Comparison of ENCODE assay signal across 14 cellular contexts in the genomic region with DNA sequence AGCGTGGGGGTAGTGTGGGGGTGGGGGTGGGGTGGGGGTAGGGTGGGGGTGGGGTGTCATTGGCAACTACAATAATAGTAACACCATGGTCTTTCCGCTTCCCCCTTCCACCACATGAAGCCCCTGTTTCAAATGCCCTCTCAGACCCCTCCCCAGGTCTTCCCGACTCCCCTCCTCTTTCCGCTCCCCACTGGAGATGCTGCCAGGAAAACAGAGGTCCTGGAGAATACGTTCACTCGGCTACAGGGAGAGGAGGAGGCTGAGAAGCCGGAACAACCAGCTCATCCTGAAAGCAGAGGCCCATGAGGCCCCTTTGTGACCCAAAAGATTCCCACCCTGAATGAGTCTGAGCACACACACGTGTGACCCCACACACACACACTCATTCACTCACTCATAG.
A peak's percentile ranks its signal among the peaks of the same experiment; 100 is the strongest.
DNase-seq lines count a peak whose midpoint lies in the region; ATAC-seq and TF ChIP-seq lines count a peak whose summit lies in the region.
"Had no signal": no experiment of that assay in that cellular context is flagged by ENCODE, and none has a peak within 500 bp of the region (broad histone marks: within the 10 kb centered on the region; RNA-seq: fewer than 3 reads in every experiment).

No MANE protein-coding gene starts in this region.

- no peak for TF ChIP-seq CTCF in activated CD8-positive, alpha-beta T cell treated with anti-CD3 and anti-CD28 coated beads for 36 hours (IDR thresholded peaks at IDR 0.05)
- TF ChIP-seq CTCF in adrenal gland (IDR thresholded peaks at IDR 0.05): no peak
- TF ChIP-seq CTCF in tibial nerve (IDR thresholded peaks at IDR 0.05): no peak

- no peak for TF ChIP-seq EP300 in tibial nerve (IDR thresholded peaks at IDR 0.05)

- H3K4me1 ChIP-seq in adrenal gland (replicated peaks in 1 of 2) (peaks cover 69 to 89% of the 10 kb centered on the region in 2 donors), tibial nerve (peaks cover 5 to 84% (median 46%) of the 10 kb centered on the region in 4 donors)

- no peaks in the 10 kb centered on the region for H3K36me3 Mint-ChIP-seq in activated CD8-positive, alpha-beta T cell treated with anti-CD3 and anti-CD28 coated beads for 36 hours (ENCODE audit: low read depth)
- H3K36me3 Mint-ChIP-seq in activated CD8-positive, alpha-beta T cell treated with anti-CD3 and anti-CD28 coated beads, Interleukin-2, amount 10 ng/mL, durations not matched to agents 7 days and 5 days (ENCODE audit: low read depth): no peaks in the 10 kb centered on the region
- H3K36me3 Mint-ChIP-seq in natural killer cell treated with Interleukin-12 subunit alpha and Interleukin-12 subunit beta and Interleukin-15 and Interleukin-18, amount 100 ng/mL, for 72 hours: no peaks in the 10 kb centered on the region

- intact Hi-C loops in activated CD8-positive, alpha-beta T cell treated with anti-CD3 and anti-CD28 coated beads for 36 hours (cut with micrococcal nuclease): no loop called here
- intact Hi-C loops in adrenal gland (cut with DNase I): no loop called here

- TF ChIP-seq POLR2A in adrenal gland (IDR thresholded peaks at IDR 0.05) (no peak), tibial nerve (IDR thresholded peaks at IDR 0.05) (no peak)

- peaks cover 2% of the 10 kb centered on the region for H3K4me1 Mint-ChIP-seq in activated CD8-positive, alpha-beta T cell treated with anti-CD3 and anti-CD28 coated beads for 36 hours (ENCODE audit: low read depth)
- H3K4me1 Mint-ChIP-seq in activated CD8-positive, alpha-beta T cell treated with anti-CD3 and anti-CD28 coated beads, Interleukin-2, amount 10 ng/mL, durations not matched to agents 7 days and 5 days (ENCODE audit: low read depth): peaks cover 5% of the 10 kb centered on the region
- H3K4me1 Mint-ChIP-seq in natural killer cell treated with Interleukin-12 subunit alpha and Interleukin-12 subunit beta and Interleukin-15 and Interleukin-18, amount 100 ng/mL, for 72 hours (ENCODE audit: low read depth in 2 of 2): peaks cover 19 to 23% of the 10 kb centered on the region in 2 donors

- 43 to 66% (median 47%) methylated on average over 6 to 8 of the region's 8 CpGs for WGBS in adrenal gland, 4 donors
- WGBS in tibial nerve, 2 donors: 47 to 53% methylated on average over 7 of the region's 8 CpGs

- no peaks in the 10 kb centered on the region for H3K9me3 ChIP-seq in adrenal gland (replicated peaks in 1 of 3)
- H3K9me3 ChIP-seq in tibial nerve: no peaks in the 10 kb centered on the region
- H3K9me3 ChIP-seq: esophagus squamous epithelium had no signal

- POLR2A ChIA-PET in activated CD8-positive, alpha-beta T cell treated with anti-CD3 and anti-CD28 coated beads for 36 hours (lab: Charles Lee): no interaction called here
- POLR2A ChIA-PET in activated CD8-positive, alpha-beta T cell treated with anti-CD3 and anti-CD28 coated beads, Interleukin-2, amount 10 ng/mL, durations not matched to agents 7 days and 5 days (lab: Charles Lee): no interaction called here

- CTCF ChIA-PET in activated CD8-positive, alpha-beta T cell treated with anti-CD3 and anti-CD28 coated beads for 36 hours (lab: Charles Lee): no interaction called here
- CTCF ChIA-PET in activated CD8-positive, alpha-beta T cell treated with anti-CD3 and anti-CD28 coated beads, Interleukin-2, amount 10 ng/mL, durations not matched to agents 7 days and 5 days (lab: Charles Lee): no interaction called here

- H3K27ac Mint-ChIP-seq in activated CD8-positive, alpha-beta T cell treated with anti-CD3 and anti-CD28 coated beads for 36 hours: peak overlapping the region; percentile 16
- H3K27ac Mint-ChIP-seq in activated CD8-positive, alpha-beta T cell treated with anti-CD3 and anti-CD28 coated beads, Interleukin-2, amount 10 ng/mL, durations not matched to agents 7 days and 5 days: no peak overlapping the region
- H3K27ac Mint-ChIP-seq in natural killer cell treated with Interleukin-12 subunit alpha and Interleukin-12 subunit beta and Interleukin-15 and Interleukin-18, amount 100 ng/mL, for 72 hours: peak overlapping the region; percentile 17 to 43

- H3K9me3 Mint-ChIP-seq in activated CD8-positive, alpha-beta T cell treated with anti-CD3 and anti-CD28 coated beads for 36 hours: no peaks in the 10 kb centered on the region
- no peaks in the 10 kb centered on the region for H3K9me3 Mint-ChIP-seq in activated CD8-positive, alpha-beta T cell treated with anti-CD3 and anti-CD28 coated beads, Interleukin-2, amount 10 ng/mL, durations not matched to agents 7 days and 5 days (ENCODE audit: insufficient read depth)
- H3K9me3 Mint-ChIP-seq in natural killer cell treated with Interleukin-12 subunit alpha and Interleukin-12 subunit beta and Interleukin-15 and Interleukin-18, amount 100 ng/mL, for 72 hours: no peaks in the 10 kb centered on the region

- ATAC-seq in activated CD8-positive, alpha-beta T cell treated with anti-CD3 and anti-CD28 coated beads for 36 hours: no peak
- ATAC-seq in activated CD8-positive, alpha-beta T cell treated with anti-CD3 and anti-CD28 coated beads, Interleukin-2, amount 10 ng/mL, durations not matched to agents 7 days and 5 days: no peak
- no peak for ATAC-seq in natural killer cell treated with Interleukin-12 subunit alpha and Interleukin-12 subunit beta and Interleukin-15 and Interleukin-18, amount 100 ng/mL, for 72 hours
- ATAC-seq: T-helper 17 cell had no signal

- H3K27ac ChIP-seq in adrenal gland: peak overlapping the region; percentile 80 to 97 (median 88)
- H3K27ac ChIP-seq in tibial nerve: peak overlapping the region in 3 of 4 donors; percentile 20 to 87 (median 78)

- no peaks in the 10 kb centered on the region for H3K36me3 ChIP-seq in adrenal gland (replicated peaks in 1 of 2)
- no peaks in the 10 kb centered on the region for H3K36me3 ChIP-seq in tibial nerve
- H3K36me3 ChIP-seq: esophagus squamous epithelium had no signal

- H3K27me3 ChIP-seq in adrenal gland: no peaks in the 10 kb centered on the region
- H3K27me3 ChIP-seq in tibial nerve: no peaks in the 10 kb centered on the region
- H3K27me3 ChIP-seq: esophagus squamous epithelium had no signal

- peak; percentile 9 for DNase-seq in activated CD8-positive, alpha-beta T cell treated with anti-CD3 and anti-CD28 coated beads for 36 hours
- DNase-seq in activated CD8-positive, alpha-beta T cell treated with anti-CD3 and anti-CD28 coated beads, Interleukin-2, amount 10 ng/mL, durations not matched to agents 7 days and 5 days: no peak
- DNase-seq in adrenal gland (peak in 5 of 7 donors; percentile 21 to 55 (median 40)), tibial nerve (ENCODE audit: low spot score in 2 of 2) (no peak), T1000 (lab: John Stamatoyannopoulos, UW) (no peak), NCI-H1105 (lab: John Stamatoyannopoulos, UW) (no peak), NCI-H2081 treated with DMSO at 0.1 percent for 48 hours (lab: John Stamatoyannopoulos, UW) (no peak)
- no peak for DNase-seq in natural killer cell treated with Interleukin-12 subunit alpha and Interleukin-12 subunit beta and Interleukin-15 and Interleukin-18, amount 100 ng/mL, for 72 hours (ENCODE audit: low spot score)
- DNase-seq: activated CD4-positive, alpha-beta T cell treated with anti-CD3 and anti-CD28 coated beads, Interleukin-2, amount 50 U/mL, for 1 hour; activated naive CD4-positive, alpha-beta T cell; cerebellar nuclear complex; esophagus squamous epithelium; NCI-H2227 treated with DMSO at 0.1 percent for 48 hours; T-helper 17 cell had no signal

- no peak overlapping the region for H3K4me3 ChIP-seq in adrenal gland
- no peak overlapping the region for H3K4me3 ChIP-seq in tibial nerve
- H3K4me3 ChIP-seq: esophagus squamous epithelium had no signal

- no peak overlapping the region for H3K4me3 Mint-ChIP-seq in activated CD8-positive, alpha-beta T cell treated with anti-CD3 and anti-CD28 coated beads for 36 hours
- H3K4me3 Mint-ChIP-seq in activated CD8-positive, alpha-beta T cell treated with anti-CD3 and anti-CD28 coated beads, Interleukin-2, amount 10 ng/mL, durations not matched to agents 7 days and 5 days: no peak overlapping the region
- no peak overlapping the region for H3K4me3 Mint-ChIP-seq in natural killer cell treated with Interleukin-12 subunit alpha and Interleukin-12 subunit beta and Interleukin-15 and Interleukin-18, amount 100 ng/mL, for 72 hours

- no peaks in the 10 kb centered on the region for H3K27me3 Mint-ChIP-seq in activated CD8-positive, alpha-beta T cell treated with anti-CD3 and anti-CD28 coated beads for 36 hours
- no peaks in the 10 kb centered on the region for H3K27me3 Mint-ChIP-seq in activated CD8-positive, alpha-beta T cell treated with anti-CD3 and anti-CD28 coated beads, Interleukin-2, amount 10 ng/mL, durations not matched to agents 7 days and 5 days (ENCODE audit: low read depth)
- no peaks in the 10 kb centered on the region for H3K27me3 Mint-ChIP-seq in natural killer cell treated with Interleukin-12 subunit alpha and Interleukin-12 subunit beta and Interleukin-15 and Interleukin-18, amount 100 ng/mL, for 72 hours

Comparison
In these comparisons a context has a peak if more than half of its experiments do, and no peak if none do; other contexts are left out.
1. DNase-seq: peak in activated CD8-positive, alpha-beta T cell treated with anti-CD3 and anti-CD28 coated beads for 36 hours (single experiment) and adrenal gland (5 of 7); none in activated CD8-positive, alpha-beta T cell treated with anti-CD3 and anti-CD28 coated beads, Interleukin-2, amount 10 ng/mL, durations not matched to agents 7 days and 5 days (single experiment), natural killer cell treated with Interleukin-12 subunit alpha and Interleukin-12 subunit beta and Interleukin-15 and Interleukin-18, amount 100 ng/mL, for 72 hours (single experiment), tibial nerve (0 of 2), T1000 (single experiment), NCI-H1105 (single experiment) and NCI-H2081 treated with DMSO at 0.1 percent for 48 hours (single experiment).